Comparison of ENCODE assay signal across 8 cellular contexts in the genomic region with DNA sequence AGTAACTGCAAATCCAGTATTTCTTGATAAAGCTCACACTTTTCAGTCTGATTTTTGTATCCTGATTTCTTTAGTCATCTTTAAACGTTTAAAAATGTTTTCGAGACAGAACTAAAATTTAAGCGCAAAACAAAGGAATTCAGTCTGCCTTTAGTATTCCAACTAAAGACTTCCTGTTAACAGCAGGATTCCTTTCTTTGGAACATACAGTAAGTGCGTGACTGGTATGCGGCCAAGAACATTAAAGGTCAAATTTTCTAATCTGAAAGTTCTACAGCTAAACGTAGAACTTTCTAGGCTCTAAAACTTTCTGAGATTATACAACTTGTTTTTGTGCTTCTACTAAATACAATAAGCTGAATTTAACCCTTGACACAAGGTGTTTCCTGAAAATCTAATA. TPM values are rescaled to one million over a fixed set of nuclear protein-coding genes. Genes with fewer than 3 reads are reported as not detected.
DNase-seq lines count a peak whose midpoint lies in the region; ATAC-seq, FAIRE-seq and TF ChIP-seq lines count a peak whose summit lies in the region.

No MANE protein-coding gene starts in this region.

- H3K4me1 ChIP-seq in mesodermal cell (ENCODE audit: control insufficient read depth, insufficient read depth, low read length, poor library complexity, severe bottlenecking) (no peaks in the 10 kb centered on the region), uterus (peaks cover 0 to 8% of the 10 kb centered on the region in 2 donors)

- peaks cover 39% of the 10 kb centered on the region for H3K36me3 ChIP-seq in mesodermal cell (ENCODE audit: control insufficient read depth, insufficient read depth, low read length)
- no peaks in the 10 kb centered on the region for H3K36me3 ChIP-seq in uterus

- no peak for FAIRE-seq in GM12891 (lab: Jason Lieb, UNC)

- H3K27me3 ChIP-seq in uterus: no peaks in the 10 kb centered on the region

- 21 to 33% methylated on average over 6 of the region's 6 CpGs for WGBS in mesodermal cell (ENCODE audit: insufficient coverage in 2 of 2), 2 experiments

- H3K9me3 ChIP-seq in mesodermal cell (ENCODE audit: control insufficient read depth, low read length) (no peaks in the 10 kb centered on the region), uterus (no peaks in the 10 kb centered on the region)

- DNase-seq in Right ventricle myocardium inferior (ENCODE audit: missing footprints) (no peak), cardiac septum (ENCODE audit: low spot score) (no peak), fibroblast of gingiva (ENCODE audit: low read depth) (peak; percentile 62), uterus (no peak), GM12891 (ENCODE audit: insufficient read length, low spot score) (no peak), islet precursor cell (no peak), GM19240 (ENCODE audit: insufficient read length, low spot score) (no peak)

- no peak overlapping the region for H3K4me3 ChIP-seq in mesodermal cell (ENCODE audit: extremely low read depth, insufficient read depth, low read length, poor library complexity, severe bottlenecking)
- no peak overlapping the region for H3K4me3 ChIP-seq in uterus

- TF ChIP-seq CTCF in uterus (IDR thresholded peaks at IDR 0.05): no peak

- H3K27ac ChIP-seq in mesodermal cell (ENCODE audit: low read depth, low read length, severe bottlenecking): peak overlapping the region; percentile 54
- H3K27ac ChIP-seq in uterus: peak overlapping the region; percentile 28 to 69

- peak; percentile 50 for ATAC-seq in Right ventricle myocardium inferior

- intact Hi-C loops in Right ventricle myocardium inferior (cut with DNase I): loop anchor here (10.0 kb wide), 1 partner anchor 343 kb away; the partner anchor contains the start of genes DMAC2L and L2HGDH
- intact Hi-C loops in cardiac septum (cut with DNase I): no loop called here
- intact Hi-C loops in uterus (cut with DNase I; ENCODE audit: low total_unique reads): no loop called here

- TF ChIP-seq POLR2A in uterus (IDR thresholded peaks at IDR 0.05) (no peak), GM12891 (IDR thresholded peaks at IDR 0.05; ENCODE audit: low read depth, low read length) (no peak)

TF ChIP-seq in GM12891, 5 proteins besides CTCF, POLR2A, EP300 and RAD21:
- TF ChIP-seq POU2F2 (IDR thresholded peaks at IDR 0.05; ENCODE audit: low read depth, low read length): no peak
- no peak for TF ChIP-seq SPI1 (IDR thresholded peaks at IDR 0.05; ENCODE audit: low read depth, low read length)
- TF ChIP-seq TAF1 (IDR thresholded peaks at IDR 0.05; ENCODE audit: low read depth, low read length): no peak
- no peak for TF ChIP-seq POLR2AphosphoS5 (IDR thresholded peaks at IDR 0.05; ENCODE audit: low read depth, low read length)
- TF ChIP-seq PAX5 (IDR thresholded peaks at IDR 0.05; ENCODE audit: insufficient read depth, low read length, severe bottlenecking): no peak

RNA-seq across cellular contexts. Expression of gene SAV1, which starts 9.9 kb away (rescaled TPM):
- 26.7 TPM for total RNA-seq in Right ventricle myocardium inferior
- total RNA-seq in cardiac septum: 25.3 TPM
- polyA plus RNA-seq in mesodermal cell (2013, experiment 1 of 2): 34.4 TPM
- 34.6 TPM for polyA plus RNA-seq in mesodermal cell (2013, experiment 2 of 2)
- total RNA-seq in uterus: 10 to 100 TPM; 18.2 to 42.9 (median 35.8) TPM
- polyA plus RNA-seq in GM12891 (2012; ENCODE audit: low read depth, missing spikeins): 13.0 TPM
